In genomic region chr5:178357678-178358077, GRCh38 we compare ENCODE assay signal across 15 cellular contexts.
"Had no signal": no experiment of that assay in that cellular context is flagged by ENCODE, and none has a peak within 500 bp of the region (broad histone marks: within the 10 kb centered on the region; RNA-seq: fewer than 3 reads in every experiment).

No MANE protein-coding gene starts in this region.

- H3K27ac Mint-ChIP-seq: activated T-helper 17 cell treated with anti-CD3 and anti-CD28 coated beads, Interleukin-2, amount 50 U/mL, for 72 hours; naive B cell; stimulated activated naive CD8-positive, alpha-beta T cell treated with anti-CD3 and anti-CD28 coated beads, Interleukin-15, Interleukin-2, amounts not matched to agents 100 ng/mL and 50 ng/mL, for 24 hours had no signal

- H3K4me1 Mint-ChIP-seq: activated T-helper 17 cell treated with anti-CD3 and anti-CD28 coated beads, Interleukin-2, amount 50 U/mL, for 72 hours had no signal

- DNase-seq: activated CD4-positive, CD25-positive, alpha-beta regulatory T cell treated with anti-CD3 and anti-CD28 coated beads, Interleukin-2, amount 50 U/mL, for 72 hours; activated naive CD4-positive, alpha-beta T cell treated with Interleukin-2 at 50 U/mL for 16 hours; erythroblast; naive B cell; occipital lobe; small intestine; stimulated activated CD4-positive, alpha-beta T cell treated with anti-CD3 and anti-CD28 coated beads, Interleukin-4, amount 100 ng/mL, for 4 hours; stimulated activated CD8-positive, alpha-beta memory T cell treated with anti-CD3 and anti-CD28 coated beads, Interleukin-4, amount 100 ng/mL, for 48 hours; T-helper 9 cell; upper lobe of right lung had no signal

- ATAC-seq: activated T-helper 17 cell treated with anti-CD3 and anti-CD28 coated beads, Interleukin-2, amount 50 U/mL, for 72 hours had no signal

- H3K36me3 Mint-ChIP-seq: naive B cell had no signal

- H3K9me3 ChIP-seq: gastroesophageal sphincter, prostate gland, suprapubic skin, upper lobe of right lung had no signal

- H3K4me3 Mint-ChIP-seq: activated T-helper 17 cell treated with anti-CD3 and anti-CD28 coated beads, Interleukin-2, amount 50 U/mL, for 72 hours; naive B cell; stimulated activated naive CD8-positive, alpha-beta T cell treated with anti-CD3 and anti-CD28 coated beads, Interleukin-15, Interleukin-2, amounts not matched to agents 100 ng/mL and 50 ng/mL, for 24 hours had no signal

- H3K9me3 Mint-ChIP-seq: activated T-helper 17 cell treated with anti-CD3 and anti-CD28 coated beads, Interleukin-2, amount 50 U/mL, for 72 hours had no signal

- FAIRE-seq: small intestine had no signal
